Comparison of ENCODE assay signal across 8 cellular contexts in genomic region chr22:21652010-21652546, GRCh38.
A peak's percentile ranks its signal among the peaks of the same experiment; 100 is the strongest.
DNase-seq lines count a peak whose midpoint lies in the region; ATAC-seq and TF ChIP-seq lines count a peak whose summit lies in the region.

No MANE protein-coding gene starts in this region.

- DNase-seq in AG09309 (ENCODE audit: low read depth) (no peak), NCI-H345 treated with DMSO at 0.1 percent for 48 hours (lab: John Stamatoyannopoulos, UW; ENCODE audit: unreplicated experiment) (peak; percentile 73), cerebellar cortex (ENCODE audit: low spot score) (peak; percentile 86), kidney tubule cell (ENCODE audit: low spot score) (peak; percentile 88)
- peak; percentile 76 for DNase-seq in activated CD4-positive, CD25-positive, alpha-beta regulatory T cell treated with anti-CD3 and anti-CD28 coated beads, Interleukin-2, amount 50 U/mL, for 16 hours (ENCODE audit: low read depth, low spot score)
- DNase-seq in stimulated activated CD4-positive, alpha-beta T cell treated with anti-CD3 and anti-CD28 coated beads, Interleukin-15, amount 100 ng/mL, for 48 hours (ENCODE audit: low read depth in 2 of 2) = peak; percentile 85 to 86

- ATAC-seq in GM18870 (IDR thresholded peaks at IDR 0.05; ENCODE audit: unreplicated experiment) = peak; percentile 78
- ATAC-seq in HG03097 (IDR thresholded peaks at IDR 0.05; ENCODE audit: low FRiP score, unreplicated experiment) = peak; percentile 68

- no peak for TF ChIP-seq CTCF in AG09309 (IDR thresholded peaks at IDR 0.05; ENCODE audit: control insufficient read depth, insufficient read depth, low read depth, low read length, missing control alignments)

- H3K4me3 ChIP-seq in AG09309 (ENCODE audit: control insufficient read depth, low read depth, low read length) = peak overlapping the region; percentile 58
